8 cellular contexts compared by ENCODE assay signal in the genomic region with DNA sequence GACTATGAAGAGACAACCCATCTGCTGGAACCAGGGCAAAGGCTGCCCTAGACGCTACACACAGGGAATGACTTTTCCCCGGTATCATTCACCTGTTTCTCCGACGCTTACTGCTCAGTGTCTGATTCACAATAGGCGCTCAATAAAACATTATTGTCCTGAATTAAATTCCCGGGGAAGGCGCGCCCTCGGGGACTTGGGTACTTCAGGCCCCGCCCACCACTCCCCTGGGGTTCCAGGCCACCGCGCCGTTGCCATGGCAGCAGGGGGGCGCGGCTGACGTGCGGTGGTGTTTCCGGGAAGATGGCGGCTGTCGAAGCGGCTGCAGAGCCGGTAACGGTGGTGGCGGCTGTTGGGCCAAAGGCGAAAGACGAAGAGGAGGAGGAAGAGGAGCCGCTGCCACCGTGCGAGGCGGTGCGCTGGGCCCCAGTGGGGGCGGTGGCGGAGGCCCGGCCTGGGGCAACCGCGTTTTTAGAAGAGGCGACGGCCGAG. TPM values are rescaled to one million over a fixed set of nuclear protein-coding genes. Genes with fewer than 3 reads are reported as not detected.
DNase-seq lines count a peak whose midpoint lies in the region; ATAC-seq lines count a peak whose summit lies in the region.

TSS of gene RUNDC1 (plus strand) at position 292 of the 492 bp plus-strand sequence. CDS start at position 304, 12 bp downstream.

- peak; percentile 78 for DNase-seq in SIG-M5 treated with dmso at 0.1 percent for 504 hours (lab: John Stamatoyannopoulos, UW; ENCODE audit: unreplicated experiment)
- no peak for DNase-seq in SIG-M5 (lab: John Stamatoyannopoulos, UW)
- DNase-seq in NCI-H345 treated with DMSO at 0.1 percent for 48 hours (lab: John Stamatoyannopoulos, UW; ENCODE audit: unreplicated experiment) = peak; percentile 73
- DNase-seq in activated CD4-positive, alpha-beta T cell treated with anti-CD3 and anti-CD28 coated beads for 1 hour = peak; percentile 88
- peak; percentile 94 for DNase-seq in cerebellum (ENCODE audit: low spot score)
- DNase-seq in kidney tubule cell (ENCODE audit: low spot score) = peak; percentile 91
- DNase-seq in stimulated activated CD4-positive, alpha-beta T cell treated with anti-CD3 and anti-CD28 coated beads, Interleukin-1b, Interleukin-23, amount 100 ng/mL, for 1 hour (ENCODE audit: low read depth in 2 of 2) = peak; percentile 79 to 85

- peak; percentile 64 for ATAC-seq in HG03108 (IDR thresholded peaks at IDR 0.05; ENCODE audit: unreplicated experiment)

RNA-seq across cellular contexts. Expression of gene RUNDC1, which starts in this region (rescaled TPM):
- total RNA-seq in cerebellum = 14.6 TPM
